ENCODE assay signal across 14 cellular contexts in genomic region chrX:139290310-139290709, GRCh38.
A peak's percentile ranks its signal among the peaks of the same experiment; 100 is the strongest.
DNase-seq lines count a peak whose midpoint lies in the region; ATAC-seq and TF ChIP-seq lines count a peak whose summit lies in the region.
"Had no signal": no experiment of that assay in that cellular context is flagged by ENCODE, and none has a peak within 500 bp of the region (broad histone marks: within the 10 kb centered on the region; RNA-seq: fewer than 3 reads in every experiment).

No MANE protein-coding gene starts in this region.

- H3K27ac ChIP-seq in VCaP = peak overlapping the region; percentile 76
- H3K27ac ChIP-seq: HL-60 had no signal

- ATAC-seq in GM19452 (IDR thresholded peaks at IDR 0.05; ENCODE audit: unreplicated experiment) (peak; percentile 75), HG03354 (IDR thresholded peaks at IDR 0.05; ENCODE audit: poor library complexity, severe bottlenecking, unreplicated experiment) (peak; percentile 71)
- no peak for ATAC-seq in activated CD8-positive, alpha-beta T cell treated with anti-CD3 and anti-CD28 coated beads, Interleukin-2, amount 10 ng/mL, durations not matched to agents 7 days and 5 days
- ATAC-seq: HCT116 had no signal

- no peaks in the 10 kb centered on the region for H3K27me3 Mint-ChIP-seq in activated CD8-positive, alpha-beta T cell treated with anti-CD3 and anti-CD28 coated beads, Interleukin-2, amount 10 ng/mL, durations not matched to agents 7 days and 5 days (ENCODE audit: low read depth)

- DNase-seq in ELR (ENCODE audit: low read depth) = peak; percentile 3
- DNase-seq in DMS 273 treated with DMSO at 0.1 percent for 48 hours (lab: John Stamatoyannopoulos, UW) = no peak
- DNase-seq in activated CD8-positive, alpha-beta T cell treated with anti-CD3 and anti-CD28 coated beads, Interleukin-2, amount 10 ng/mL, durations not matched to agents 7 days and 5 days = no peak
- no peak for DNase-seq in GM10266 (ENCODE audit: extremely low spot score)
- DNase-seq in NCI-H1436 (lab: John Stamatoyannopoulos, UW) = no peak
- DNase-seq: cortex of kidney, MG63, midbrain, NCI-H510A had no signal

- no peaks in the 10 kb centered on the region for H3K36me3 Mint-ChIP-seq in activated CD8-positive, alpha-beta T cell treated with anti-CD3 and anti-CD28 coated beads, Interleukin-2, amount 10 ng/mL, durations not matched to agents 7 days and 5 days (ENCODE audit: low read depth)

- CTCF ChIA-PET in activated CD8-positive, alpha-beta T cell treated with anti-CD3 and anti-CD28 coated beads, Interleukin-2, amount 10 ng/mL, durations not matched to agents 7 days and 5 days (lab: Charles Lee) = no interaction called here

- H3K4me3 Mint-ChIP-seq in activated CD8-positive, alpha-beta T cell treated with anti-CD3 and anti-CD28 coated beads, Interleukin-2, amount 10 ng/mL, durations not matched to agents 7 days and 5 days = no peak overlapping the region

- no peaks in the 10 kb centered on the region for H3K9me3 Mint-ChIP-seq in activated CD8-positive, alpha-beta T cell treated with anti-CD3 and anti-CD28 coated beads, Interleukin-2, amount 10 ng/mL, durations not matched to agents 7 days and 5 days (ENCODE audit: insufficient read depth)

- TF ChIP-seq CTCF in VCaP (conservative IDR thresholded peaks at IDR 0.05) (no peak), GM10266 (IDR thresholded peaks at IDR 0.05; ENCODE audit: control insufficient read depth, insufficient read depth, low read depth, missing control alignments) (no peak)

- no peak overlapping the region for H3K27ac Mint-ChIP-seq in activated CD8-positive, alpha-beta T cell treated with anti-CD3 and anti-CD28 coated beads, Interleukin-2, amount 10 ng/mL, durations not matched to agents 7 days and 5 days

- H3K4me1 Mint-ChIP-seq in activated CD8-positive, alpha-beta T cell treated with anti-CD3 and anti-CD28 coated beads, Interleukin-2, amount 10 ng/mL, durations not matched to agents 7 days and 5 days (ENCODE audit: low read depth) = no peaks in the 10 kb centered on the region

- POLR2A ChIA-PET in activated CD8-positive, alpha-beta T cell treated with anti-CD3 and anti-CD28 coated beads, Interleukin-2, amount 10 ng/mL, durations not matched to agents 7 days and 5 days (lab: Charles Lee) = no interaction called here
